Comparison of ENCODE assay signal across 13 cellular contexts in genomic region chr10:45468110-45468509, GRCh38.
"Had no signal": no experiment of that assay in that cellular context is flagged by ENCODE, and none has a peak within 500 bp of the region (broad histone marks: within the 10 kb centered on the region; RNA-seq: fewer than 3 reads in every experiment).

No MANE protein-coding gene starts in this region.

- DNase-seq: activated CD4-positive, alpha-beta T cell treated with anti-CD3 and anti-CD28 coated beads, Interleukin-2, amount 50 U/mL, for 48 hours; activated effector memory CD4-positive, alpha-beta T cell treated with Interleukin-2 at 50 U/mL for 16 hours; activated naive CD4-positive, alpha-beta T cell treated with anti-CD3 and anti-CD28 coated beads, Interleukin-2, amount 50 U/mL, for 16 hours; esophagus squamous epithelium; hippocampal formation; left lung; mucosa of descending colon; naive thymus-derived CD4-positive, alpha-beta T cell; stimulated activated CD4-positive, alpha-beta T cell treated with anti-CD3 and anti-CD28 coated beads, Interleukin-12 subunit alpha, Interleukin-12 subunit beta, amount 100 ng/mL, for 4 hours; stimulated activated CD4-positive, alpha-beta T cell treated with anti-CD3 and anti-CD28 coated beads, Interleukin-2, amount 100 ng/mL, for 24 hours; SW 1271; transverse colon had no signal

- H3K27me3 ChIP-seq: cardiac muscle cell, esophagus squamous epithelium, left lung, transverse colon had no signal

- H3K9me3 ChIP-seq: esophagus squamous epithelium, left lung, mucosa of descending colon, transverse colon had no signal

- H3K36me3 ChIP-seq: cardiac muscle cell, left lung, transverse colon had no signal

- H3K4me3 ChIP-seq: cardiac muscle cell, esophagus squamous epithelium, left lung, mucosa of descending colon, transverse colon had no signal

- H3K27ac ChIP-seq: cardiac muscle cell, esophagus squamous epithelium, left lung, transverse colon had no signal

- ATAC-seq: left lung; mucosa of descending colon; naive thymus-derived CD4-positive, alpha-beta T cell had no signal
